ENCODE assay signal across 16 cellular contexts in genomic region chr9:69502671-69503301, GRCh38.
DNase-seq lines count a peak whose midpoint lies in the region; ATAC-seq and TF ChIP-seq lines count a peak whose summit lies in the region.
"Had no signal": no experiment of that assay in that cellular context is flagged by ENCODE, and none has a peak within 500 bp of the region (broad histone marks: within the 10 kb centered on the region; RNA-seq: fewer than 3 reads in every experiment).

No MANE protein-coding gene starts in this region.

- H3K9me3 ChIP-seq in SJSA1 (replicated peaks), result no peaks in the 10 kb centered on the region
- H3K9me3 ChIP-seq in esophagus muscularis mucosa, result no peaks in the 10 kb centered on the region
- no peaks in the 10 kb centered on the region for H3K9me3 ChIP-seq in skeletal muscle satellite cell (replicated peaks; ENCODE audit: low read length)

- H3K27me3 Mint-ChIP-seq in activated CD8-positive, alpha-beta memory T cell treated with anti-CD3 and anti-CD28 coated beads, Interleukin-2, amount 10 ng/mL, durations not matched to agents 7 days and 5 days, result peaks cover 2% of the 10 kb centered on the region
- H3K27me3 Mint-ChIP-seq: activated CD8-positive, alpha-beta T cell treated with anti-CD3 and anti-CD28 coated beads for 36 hours had no signal

- no peak overlapping the region for H3K9ac ChIP-seq in skeletal muscle satellite cell (ENCODE audit: low read depth, low read length)
- H3K9ac ChIP-seq: neural progenitor cell had no signal

- no peak for ATAC-seq in activated CD8-positive, alpha-beta memory T cell treated with anti-CD3 and anti-CD28 coated beads, Interleukin-2, amount 10 ng/mL, durations not matched to agents 7 days and 5 days
- ATAC-seq in GM19023 (IDR thresholded peaks at IDR 0.05; ENCODE audit: unreplicated experiment) (no peak), GM21737 (IDR thresholded peaks at IDR 0.05; ENCODE audit: unreplicated experiment) (no peak)
- ATAC-seq: activated CD8-positive, alpha-beta T cell treated with anti-CD3 and anti-CD28 coated beads for 36 hours; left colon had no signal

- CTCF ChIA-PET in activated CD8-positive, alpha-beta memory T cell treated with anti-CD3 and anti-CD28 coated beads, Interleukin-2, amount 10 ng/mL, durations not matched to agents 7 days and 5 days (lab: Charles Lee), result no interaction called here

- no peak for TF ChIP-seq EP300 in esophagus muscularis mucosa (IDR thresholded peaks at IDR 0.05)

- H3K36me3 Mint-ChIP-seq in activated CD8-positive, alpha-beta memory T cell treated with anti-CD3 and anti-CD28 coated beads, Interleukin-2, amount 10 ng/mL, durations not matched to agents 7 days and 5 days, result peaks cover 2% of the 10 kb centered on the region
- H3K36me3 Mint-ChIP-seq: IgD-negative memory B cell, neural progenitor cell had no signal

- TF ChIP-seq POLR2A in esophagus muscularis mucosa (IDR thresholded peaks at IDR 0.05; ENCODE audit: low read depth), result no peak

- H3K27me3 ChIP-seq in SJSA1 (replicated peaks) (no peaks in the 10 kb centered on the region), esophagus muscularis mucosa (no peaks in the 10 kb centered on the region), skeletal muscle satellite cell (ENCODE audit: control insufficient read depth, insufficient read depth, low read length) (no peaks in the 10 kb centered on the region)
- H3K27me3 ChIP-seq: neural progenitor cell had no signal

- no peak for DNase-seq in activated CD8-positive, alpha-beta memory T cell treated with anti-CD3 and anti-CD28 coated beads, Interleukin-2, amount 10 ng/mL, durations not matched to agents 7 days and 5 days
- no peak for DNase-seq in activated CD8-positive, alpha-beta memory T cell treated with anti-CD3 and anti-CD28 coated beads, Interleukin-2, amount 50 U/mL, for 48 hours
- peak in 1 of 2 experiments; percentile 48 for DNase-seq in SJSA1 (ENCODE audit: low read depth in 1 of 2, low spot score in 2 of 2)
- DNase-seq in esophagus muscularis mucosa (ENCODE audit: extremely low spot score), result peak; percentile 29
- DNase-seq in mucosa of gallbladder (ENCODE audit: low spot score), result no peak
- DNase-seq: activated CD8-positive, alpha-beta T cell treated with anti-CD3 and anti-CD28 coated beads for 36 hours; activated naive CD4-positive, alpha-beta T cell treated with anti-CD3 and anti-CD28 coated beads, Interleukin-2, amount 50 U/mL, for 16 hours; glutamatergic neuron; left colon; SW 1271 had no signal

- no peaks in the 10 kb centered on the region for H3K36me3 ChIP-seq in SJSA1
- no peaks in the 10 kb centered on the region for H3K36me3 ChIP-seq in esophagus muscularis mucosa
- H3K36me3 ChIP-seq in skeletal muscle satellite cell (ENCODE audit: insufficient read depth, low read length), result no peaks in the 10 kb centered on the region
- H3K36me3 ChIP-seq: neural progenitor cell had no signal

- peaks cover 2% of the 10 kb centered on the region for H3K9me3 Mint-ChIP-seq in activated CD8-positive, alpha-beta memory T cell treated with anti-CD3 and anti-CD28 coated beads, Interleukin-2, amount 10 ng/mL, durations not matched to agents 7 days and 5 days (ENCODE audit: low read depth)
- H3K9me3 Mint-ChIP-seq: activated CD8-positive, alpha-beta T cell treated with anti-CD3 and anti-CD28 coated beads for 36 hours had no signal

- peak overlapping the region; percentile 18 for H3K4me3 Mint-ChIP-seq in activated CD8-positive, alpha-beta memory T cell treated with anti-CD3 and anti-CD28 coated beads, Interleukin-2, amount 10 ng/mL, durations not matched to agents 7 days and 5 days
- H3K4me3 Mint-ChIP-seq: activated CD8-positive, alpha-beta T cell treated with anti-CD3 and anti-CD28 coated beads for 36 hours; IgD-negative memory B cell; neural progenitor cell had no signal

- H3K27ac ChIP-seq in SJSA1, result peak overlapping the region; percentile 40
- no peak overlapping the region for H3K27ac ChIP-seq in esophagus muscularis mucosa (replicated peaks in 1 of 4)
- H3K27ac ChIP-seq: coronary artery, neural progenitor cell had no signal

- H3K4me3 ChIP-seq in SJSA1, result no peak overlapping the region
- no peak overlapping the region for H3K4me3 ChIP-seq in esophagus muscularis mucosa
- no peak overlapping the region for H3K4me3 ChIP-seq in skeletal muscle satellite cell (ENCODE audit: low read length)
- H3K4me3 ChIP-seq: coronary artery, neural progenitor cell had no signal

- no peak for TF ChIP-seq CTCF in esophagus muscularis mucosa (IDR thresholded peaks at IDR 0.05)

- whole genome bisulfite sequencing in esophagus muscularis mucosa, result 87% methylated on average over 4 of the region's 4 CpGs

- H3K27ac Mint-ChIP-seq in activated CD8-positive, alpha-beta memory T cell treated with anti-CD3 and anti-CD28 coated beads, Interleukin-2, amount 10 ng/mL, durations not matched to agents 7 days and 5 days, result peak overlapping the region; percentile 72
- H3K27ac Mint-ChIP-seq: activated CD8-positive, alpha-beta T cell treated with anti-CD3 and anti-CD28 coated beads for 36 hours; IgD-negative memory B cell; neural progenitor cell had no signal

- peaks cover 13% of the 10 kb centered on the region for H3K4me1 ChIP-seq in SJSA1 (replicated peaks)
- no peaks in the 10 kb centered on the region for H3K4me1 ChIP-seq in esophagus muscularis mucosa
- peaks cover 11% of the 10 kb centered on the region for H3K4me1 ChIP-seq in skeletal muscle satellite cell (ENCODE audit: control insufficient read depth, insufficient read depth, low read length)

- H3K4me2 ChIP-seq in skeletal muscle satellite cell (ENCODE audit: low read length), result peak overlapping the region; percentile 40
- H3K4me2 ChIP-seq: neural progenitor cell had no signal

- peaks cover 18% of the 10 kb centered on the region for H3K4me1 Mint-ChIP-seq in activated CD8-positive, alpha-beta memory T cell treated with anti-CD3 and anti-CD28 coated beads, Interleukin-2, amount 10 ng/mL, durations not matched to agents 7 days and 5 days
- H3K4me1 Mint-ChIP-seq: IgD-negative memory B cell had no signal

- intact Hi-C loops in esophagus muscularis mucosa (cut with DNase I), result no loop called here
